ENCODE assay signal across 9 cellular contexts in the genomic region with DNA sequence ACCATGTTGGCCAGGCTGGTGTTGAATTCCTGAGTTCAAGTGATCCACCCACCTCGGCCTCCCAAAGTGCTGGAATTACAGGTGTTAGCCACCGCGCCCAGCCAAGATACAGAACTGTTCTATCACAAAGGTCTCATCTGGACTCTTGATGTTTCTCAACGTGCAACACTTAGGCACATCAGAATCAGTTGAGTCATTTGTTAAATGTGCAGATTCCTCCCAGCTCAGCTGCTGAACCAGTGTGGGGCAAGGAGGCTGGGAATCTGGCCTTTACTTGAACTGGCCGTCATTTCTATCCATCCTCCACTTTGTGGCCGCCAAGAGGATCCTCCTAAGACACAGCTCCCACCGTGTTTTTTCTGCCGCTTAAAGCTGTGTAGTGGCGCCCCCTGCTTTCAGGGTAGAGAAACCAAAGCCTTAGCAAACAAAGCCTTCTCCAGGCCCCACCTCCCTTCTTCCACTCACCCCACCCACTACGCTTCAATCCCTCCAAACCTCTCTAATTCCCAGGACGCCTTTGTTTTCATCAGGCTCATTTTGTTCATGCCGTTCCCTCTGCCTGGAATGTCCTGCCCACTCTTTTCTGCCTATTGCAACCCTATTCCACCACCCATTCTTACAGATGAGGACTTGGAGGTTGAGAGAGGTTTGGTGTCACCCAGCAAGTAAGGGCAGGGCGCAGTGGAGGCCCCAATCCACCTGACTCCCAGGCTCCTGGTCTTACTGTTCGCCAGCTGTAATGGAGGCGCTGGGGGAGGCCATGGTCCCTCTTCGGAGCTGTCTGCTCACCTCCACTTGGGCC. TPM values are rescaled to one million over a fixed set of nuclear protein-coding genes. Genes with fewer than 3 reads are reported as not detected.
A peak's percentile ranks its signal among the peaks of the same experiment; 100 is the strongest.
DNase-seq lines count a peak whose midpoint lies in the region; ATAC-seq, FAIRE-seq and TF ChIP-seq lines count a peak whose summit lies in the region.
"Had no signal": no experiment of that assay in that cellular context is flagged by ENCODE, and none has a peak within 500 bp of the region (broad histone marks: within the 10 kb centered on the region; RNA-seq: fewer than 3 reads in every experiment).

No MANE protein-coding gene starts in this region.

- no peak for TF ChIP-seq CTCF in testis (IDR thresholded peaks at IDR 0.05)

- H3K36me3 ChIP-seq in testis (ENCODE audit: low read depth, missing control alignments): no peaks in the 10 kb centered on the region

- H3K9me3 ChIP-seq in testis: no peaks in the 10 kb centered on the region

- peak; percentile 48 for ATAC-seq in activated naive CD8-positive, alpha-beta T cell treated with anti-CD3 and anti-CD28 coated beads, Interleukin-2, amount 10 ng/mL, durations not matched to agents 7 days and 5 days (ENCODE audit: low read depth)
- ATAC-seq in stimulated activated naive B cell treated with anti-CD40 and anti-IgM and Interleukin-4, amounts not matched to agents 10 μg/mL and 1 μg/mL and 100 μg/mL, for 72 hours (replicated peaks): no peak

- no peak overlapping the region for H3K4me3 Mint-ChIP-seq in activated naive CD8-positive, alpha-beta T cell treated with anti-CD3 and anti-CD28 coated beads, Interleukin-2, amount 10 ng/mL, durations not matched to agents 7 days and 5 days
- no peak overlapping the region for H3K4me3 Mint-ChIP-seq in stimulated activated naive B cell treated with anti-CD40 and anti-IgM and Interleukin-4, amounts not matched to agents 10 μg/mL and 1 μg/mL and 100 μg/mL, for 72 hours

- no peaks in the 10 kb centered on the region for H3K9me3 Mint-ChIP-seq in activated naive CD8-positive, alpha-beta T cell treated with anti-CD3 and anti-CD28 coated beads, Interleukin-2, amount 10 ng/mL, durations not matched to agents 7 days and 5 days
- H3K9me3 Mint-ChIP-seq in stimulated activated naive B cell treated with anti-CD40 and anti-IgM and Interleukin-4, amounts not matched to agents 10 μg/mL and 1 μg/mL and 100 μg/mL, for 72 hours: no peaks in the 10 kb centered on the region
- H3K9me3 Mint-ChIP-seq: nephron had no signal

- peak overlapping the region in 1 of 2 donors; percentile 44 for H3K4me3 ChIP-seq in testis

- H3K36me3 Mint-ChIP-seq in activated naive CD8-positive, alpha-beta T cell treated with anti-CD3 and anti-CD28 coated beads, Interleukin-2, amount 10 ng/mL, durations not matched to agents 7 days and 5 days: no peaks in the 10 kb centered on the region
- no peaks in the 10 kb centered on the region for H3K36me3 Mint-ChIP-seq in stimulated activated naive B cell treated with anti-CD40 and anti-IgM and Interleukin-4, amounts not matched to agents 10 μg/mL and 1 μg/mL and 100 μg/mL, for 72 hours

- no peak overlapping the region for H3K27ac ChIP-seq in testis

- intact Hi-C loops in testis (cut with DNase I; ENCODE audit: low total_unique reads): no loop called here

- POLR2A ChIA-PET in activated naive CD8-positive, alpha-beta T cell treated with anti-CD3 and anti-CD28 coated beads, Interleukin-2, amount 10 ng/mL, durations not matched to agents 7 days and 5 days (lab: Charles Lee): no interaction called here

- no peak for FAIRE-seq in RCC 7860 (lab: Jason Lieb, UNC)

- no peak for TF ChIP-seq POLR2A in testis (IDR thresholded peaks at IDR 0.05)

- H3K27me3 ChIP-seq in testis: no peaks in the 10 kb centered on the region

- H3K27me3 Mint-ChIP-seq in activated naive CD8-positive, alpha-beta T cell treated with anti-CD3 and anti-CD28 coated beads, Interleukin-2, amount 10 ng/mL, durations not matched to agents 7 days and 5 days: peaks cover 33% of the 10 kb centered on the region
- peaks cover 21 to 30% of the 10 kb centered on the region in 2 donors for H3K27me3 Mint-ChIP-seq in stimulated activated naive B cell treated with anti-CD40 and anti-IgM and Interleukin-4, amounts not matched to agents 10 μg/mL and 1 μg/mL and 100 μg/mL, for 72 hours

- peaks cover 3% of the 10 kb centered on the region for H3K4me1 ChIP-seq in testis

- peaks cover 3% of the 10 kb centered on the region for H3K4me1 Mint-ChIP-seq in activated naive CD8-positive, alpha-beta T cell treated with anti-CD3 and anti-CD28 coated beads, Interleukin-2, amount 10 ng/mL, durations not matched to agents 7 days and 5 days
- no peaks in the 10 kb centered on the region for H3K4me1 Mint-ChIP-seq in stimulated activated naive B cell treated with anti-CD40 and anti-IgM and Interleukin-4, amounts not matched to agents 10 μg/mL and 1 μg/mL and 100 μg/mL, for 72 hours

- no peak overlapping the region for H3K27ac Mint-ChIP-seq in activated naive CD8-positive, alpha-beta T cell treated with anti-CD3 and anti-CD28 coated beads, Interleukin-2, amount 10 ng/mL, durations not matched to agents 7 days and 5 days
- no peak overlapping the region for H3K27ac Mint-ChIP-seq in stimulated activated naive B cell treated with anti-CD40 and anti-IgM and Interleukin-4, amounts not matched to agents 10 μg/mL and 1 μg/mL and 100 μg/mL, for 72 hours

- DNase-seq in Daoy (ENCODE audit: low read depth) (peak; percentile 26), LHCN-M2 (ENCODE audit: low read depth) (peak; percentile 73), iPS-NIHi7 (ENCODE audit: extremely low spot score) (peak; percentile 82), RCC 7860 (ENCODE audit: low spot score) (no peak), testis (no peak), NCI-H1105 (lab: John Stamatoyannopoulos, UW) (no peak)
- DNase-seq in activated naive CD8-positive, alpha-beta T cell treated with anti-CD3 and anti-CD28 coated beads, Interleukin-2, amount 10 ng/mL, durations not matched to agents 7 days and 5 days: no peak
- no peak for DNase-seq in stimulated activated naive B cell treated with anti-CD40 and anti-IgM and Interleukin-4, amounts not matched to agents 10 μg/mL and 1 μg/mL and 100 μg/mL, for 72 hours

- WGBS in testis, 2 donors: 66 to 77% methylated on average over 16 of the region's 16 CpGs

RNA-seq across cellular contexts. Expression of gene SPEG, which starts 0.8 kb away (rescaled TPM):
- 4.9 and 18.4 TPM in 2 replicates for total RNA-seq in Daoy (2014; rRNA removed; shearing (Covaris generic))
- total RNA-seq in LHCN-M2 (2014; rRNA removed) (36.2 and 41.5 TPM in 2 replicates), testis (10 to 100 TPM; 23.0 to 24.3 TPM)
- polyA plus RNA-seq in LHCN-M2 (2012): 36.6 TPM
- 10 to 100 TPM; 18.1 to 23.6 TPM for total RNA-seq in activated naive CD8-positive, alpha-beta T cell treated with anti-CD3 and anti-CD28 coated beads, Interleukin-2, amount 10 ng/mL, durations not matched to agents 7 days and 5 days
- 16.0 TPM for polyA plus RNA-seq in testis (ENCODE audit: insufficient read depth, low read depth, low replicate concordance)

RNA-seq across cellular contexts. Expression of gene DES, which starts 15.7 kb away (rescaled TPM):
- total RNA-seq in Daoy (2014; rRNA removed; shearing (Covaris generic)): 0.17 and 0.77 TPM in 2 replicates
- total RNA-seq in LHCN-M2 (2014; rRNA removed) (863 and 1,551 TPM in 2 replicates), testis (10 to 100 TPM; 17.6 to 33.3 TPM)
- polyA plus RNA-seq in LHCN-M2 (2012): 1,873 TPM
- not detected for total RNA-seq in activated naive CD8-positive, alpha-beta T cell treated with anti-CD3 and anti-CD28 coated beads, Interleukin-2, amount 10 ng/mL, durations not matched to agents 7 days and 5 days
- 199 TPM for polyA plus RNA-seq in testis (ENCODE audit: insufficient read depth, low read depth, low replicate concordance)

RNA-seq across cellular contexts. Expression of gene DNPEP, which starts 46.2 kb away (rescaled TPM):
- total RNA-seq in Daoy (2014; rRNA removed; shearing (Covaris generic)): 72.1 and 94.6 TPM in 2 replicates
- 55.0 and 63.7 TPM in 2 replicates for total RNA-seq in LHCN-M2 (2014; rRNA removed)
- polyA plus RNA-seq in LHCN-M2 (2012): 74.0 TPM
- total RNA-seq in activated naive CD8-positive, alpha-beta T cell treated with anti-CD3 and anti-CD28 coated beads, Interleukin-2, amount 10 ng/mL, durations not matched to agents 7 days and 5 days: 10 to 100 TPM; 63.2 to 69.0 TPM
- 10 to 100 TPM; 84.8 to 90.2 TPM for total RNA-seq in testis
- 145 TPM for polyA plus RNA-seq in testis (ENCODE audit: insufficient read depth, low read depth, low replicate concordance)

Comparison
In these comparisons a context has a peak if more than half of its experiments do, and no peak if none do; other contexts are left out.
1. DNase-seq: peak in Daoy (single experiment), LHCN-M2 (single experiment) and iPS-NIHi7 (single experiment); none in activated naive CD8-positive, alpha-beta T cell treated with anti-CD3 and anti-CD28 coated beads, Interleukin-2, amount 10 ng/mL, durations not matched to agents 7 days and 5 days (single experiment), RCC 7860 (single experiment), testis (single experiment), NCI-H1105 (single experiment) and stimulated activated naive B cell treated with anti-CD40 and anti-IgM and Interleukin-4, amounts not matched to agents 10 μg/mL and 1 μg/mL and 100 μg/mL, for 72 hours (single experiment).
2. RNA of gene DES, which starts 15.7 kb away (total RNA-seq): 863 to 1,551 TPM in LHCN-M2; 17.6 to 33.3 TPM in testis, 0.17 to 0.77 TPM in Daoy and not detected in activated naive CD8-positive, alpha-beta T cell treated with anti-CD3 and anti-CD28 coated beads, Interleukin-2, amount 10 ng/mL, durations not matched to agents 7 days and 5 days; every median in the first group is over 10 times any median in the second.